Comparison of ENCODE assay signal across 10 cellular contexts in genomic region chr7:39609462-39610149, GRCh38. TPM values are rescaled to one million over a fixed set of nuclear protein-coding genes. Genes with fewer than 3 reads are reported as not detected.
DNase-seq lines count a peak whose midpoint lies in the region; ATAC-seq and TF ChIP-seq lines count a peak whose summit lies in the region.
"Had no signal": no experiment of that assay in that cellular context is flagged by ENCODE, and none has a peak within 500 bp of the region (broad histone marks: within the 10 kb centered on the region; RNA-seq: fewer than 3 reads in every experiment).

No MANE protein-coding gene starts in this region.

- H3K9me3 Mint-ChIP-seq in activated CD4-positive, alpha-beta T cell treated with anti-CD3 and anti-CD28 coated beads, Interleukin-2, amount 10 ng/mL, durations not matched to agents 24 days and 14 days, result peaks cover 10% of the 10 kb centered on the region
- peaks cover 4% of the 10 kb centered on the region for H3K9me3 Mint-ChIP-seq in activated CD8-positive, alpha-beta T cell treated with anti-CD3 and anti-CD28 coated beads for 36 hours

- no peak overlapping the region for H3K9ac ChIP-seq in rectal smooth muscle tissue (ENCODE audit: low read length)

- H3K4me3 Mint-ChIP-seq in activated CD4-positive, alpha-beta T cell treated with anti-CD3 and anti-CD28 coated beads, Interleukin-2, amount 10 ng/mL, durations not matched to agents 24 days and 14 days, result peak overlapping the region; percentile 56
- H3K4me3 Mint-ChIP-seq in activated CD8-positive, alpha-beta T cell treated with anti-CD3 and anti-CD28 coated beads for 36 hours, result peak overlapping the region; percentile 54

- DNase-seq in activated CD4-positive, alpha-beta T cell treated with anti-CD3 and anti-CD28 coated beads, Interleukin-2, amount 10 ng/mL, durations not matched to agents 24 days and 14 days, result no peak
- DNase-seq in activated CD4-positive, alpha-beta T cell treated with anti-CD3 and anti-CD28 coated beads for 4 hours, result no peak
- peak; percentile 21 for DNase-seq in activated CD8-positive, alpha-beta T cell treated with anti-CD3 and anti-CD28 coated beads for 36 hours
- peak in 1 of 2 donors; percentile 58 for DNase-seq in foreskin fibroblast
- DNase-seq: DND-41 had no signal

- no peaks in the 10 kb centered on the region for H3K36me3 ChIP-seq in rectal smooth muscle tissue (ENCODE audit: control insufficient read depth, insufficient read depth, low read length)

- TF ChIP-seq CTCF in activated CD8-positive, alpha-beta T cell treated with anti-CD3 and anti-CD28 coated beads for 36 hours (IDR thresholded peaks at IDR 0.05), result peak; percentile 22
- no peak for TF ChIP-seq CTCF in foreskin fibroblast (IDR thresholded peaks at IDR 0.05; ENCODE audit: low read depth, low read length)

- H3K27me3 Mint-ChIP-seq in activated CD4-positive, alpha-beta T cell treated with anti-CD3 and anti-CD28 coated beads, Interleukin-2, amount 10 ng/mL, durations not matched to agents 24 days and 14 days, result peaks cover 16% of the 10 kb centered on the region
- peaks cover 12% of the 10 kb centered on the region for H3K27me3 Mint-ChIP-seq in activated CD8-positive, alpha-beta T cell treated with anti-CD3 and anti-CD28 coated beads for 36 hours

- no peaks in the 10 kb centered on the region for H3K4me1 ChIP-seq in rectal smooth muscle tissue (ENCODE audit: control insufficient read depth, insufficient read depth, low read length)

- H3K27ac ChIP-seq in rectal smooth muscle tissue (ENCODE audit: low read depth, low read length), result no peak overlapping the region
- H3K27ac ChIP-seq: VCaP had no signal

- H3K4me3 ChIP-seq in foreskin fibroblast (ENCODE audit: low read depth in 1 of 2, low read length in 2 of 2) (peak overlapping the region; percentile 7 to 37), rectal smooth muscle tissue (ENCODE audit: low read length) (peak overlapping the region; percentile 29)

- POLR2A ChIA-PET in activated CD8-positive, alpha-beta T cell treated with anti-CD3 and anti-CD28 coated beads for 36 hours (lab: Charles Lee), result interaction anchor here (0.7 to 1.9 kb wide), 5 partner anchors 11 to 21 kb away, joined by 3 to 6 read pairs (median 3); partner anchors contain the start of gene RALA

- intact Hi-C loops in activated CD4-positive, alpha-beta T cell treated with anti-CD3 and anti-CD28 coated beads, Interleukin-2, amount 10 ng/mL, durations not matched to agents 24 days and 14 days (cut with micrococcal nuclease), result loop anchor here (2.0 kb wide), 1 partner anchor 17 kb away; no protein-coding TSS in a partner anchor
- intact Hi-C loops in activated CD8-positive, alpha-beta T cell treated with anti-CD3 and anti-CD28 coated beads for 36 hours (cut with micrococcal nuclease), result no loop called here

- CTCF ChIA-PET in activated CD8-positive, alpha-beta T cell treated with anti-CD3 and anti-CD28 coated beads for 36 hours (lab: Charles Lee), result interaction anchor here (0.9 to 2.1 kb wide), 9 partner anchors 9 to 136 kb away, joined by 3 to 13 read pairs (median 4); partner anchors contain the start of gene RALA

- H3K27ac Mint-ChIP-seq in activated CD4-positive, alpha-beta T cell treated with anti-CD3 and anti-CD28 coated beads, Interleukin-2, amount 10 ng/mL, durations not matched to agents 24 days and 14 days, result no peak overlapping the region
- peak overlapping the region; percentile 58 for H3K27ac Mint-ChIP-seq in activated CD8-positive, alpha-beta T cell treated with anti-CD3 and anti-CD28 coated beads for 36 hours

- peaks cover 36% of the 10 kb centered on the region for H3K4me1 Mint-ChIP-seq in activated CD4-positive, alpha-beta T cell treated with anti-CD3 and anti-CD28 coated beads, Interleukin-2, amount 10 ng/mL, durations not matched to agents 24 days and 14 days
- peaks cover 38% of the 10 kb centered on the region for H3K4me1 Mint-ChIP-seq in activated CD8-positive, alpha-beta T cell treated with anti-CD3 and anti-CD28 coated beads for 36 hours (ENCODE audit: low read depth)

- peak; percentile 68 for ATAC-seq in activated CD8-positive, alpha-beta T cell treated with anti-CD3 and anti-CD28 coated beads for 36 hours
- no peak for ATAC-seq in GM18907 (IDR thresholded peaks at IDR 0.05; ENCODE audit: unreplicated experiment)
- ATAC-seq in HG02840 (IDR thresholded peaks at IDR 0.05; ENCODE audit: low FRiP score, unreplicated experiment), result no peak
- no peak for ATAC-seq in GM21825 (IDR thresholded peaks at IDR 0.05; ENCODE audit: unreplicated experiment)

- no peaks in the 10 kb centered on the region for H3K27me3 ChIP-seq in rectal smooth muscle tissue (ENCODE audit: control insufficient read depth, insufficient read depth, low read length)

- peaks cover 1% of the 10 kb centered on the region for H3K36me3 Mint-ChIP-seq in activated CD4-positive, alpha-beta T cell treated with anti-CD3 and anti-CD28 coated beads, Interleukin-2, amount 10 ng/mL, durations not matched to agents 24 days and 14 days (ENCODE audit: low read depth)
- no peaks in the 10 kb centered on the region for H3K36me3 Mint-ChIP-seq in activated CD8-positive, alpha-beta T cell treated with anti-CD3 and anti-CD28 coated beads for 36 hours (ENCODE audit: low read depth)

RNA-seq across cellular contexts. Expression of gene RALA, which starts 13.8 kb away (rescaled TPM):
- 35.5 and 37.0 TPM in 2 replicates for total RNA-seq in activated CD4-positive, alpha-beta T cell treated with anti-CD3 and anti-CD28 coated beads, Interleukin-2, amount 10 ng/mL, durations not matched to agents 24 days and 14 days
- 10 to 100 TPM; 32.5 to 32.8 TPM for total RNA-seq in activated CD8-positive, alpha-beta T cell treated with anti-CD3 and anti-CD28 coated beads for 36 hours

RNA-seq across cellular contexts. Expression of gene YAE1, which starts 43.4 kb away (rescaled TPM):
- total RNA-seq in activated CD4-positive, alpha-beta T cell treated with anti-CD3 and anti-CD28 coated beads, Interleukin-2, amount 10 ng/mL, durations not matched to agents 24 days and 14 days, result 14.2 and 14.3 TPM in 2 replicates
- 10 to 100 TPM in 1 of 2 experiments, 1 to 10 TPM in 1; 9.6 to 10.9 TPM for total RNA-seq in activated CD8-positive, alpha-beta T cell treated with anti-CD3 and anti-CD28 coated beads for 36 hours
